In the genomic region with DNA sequence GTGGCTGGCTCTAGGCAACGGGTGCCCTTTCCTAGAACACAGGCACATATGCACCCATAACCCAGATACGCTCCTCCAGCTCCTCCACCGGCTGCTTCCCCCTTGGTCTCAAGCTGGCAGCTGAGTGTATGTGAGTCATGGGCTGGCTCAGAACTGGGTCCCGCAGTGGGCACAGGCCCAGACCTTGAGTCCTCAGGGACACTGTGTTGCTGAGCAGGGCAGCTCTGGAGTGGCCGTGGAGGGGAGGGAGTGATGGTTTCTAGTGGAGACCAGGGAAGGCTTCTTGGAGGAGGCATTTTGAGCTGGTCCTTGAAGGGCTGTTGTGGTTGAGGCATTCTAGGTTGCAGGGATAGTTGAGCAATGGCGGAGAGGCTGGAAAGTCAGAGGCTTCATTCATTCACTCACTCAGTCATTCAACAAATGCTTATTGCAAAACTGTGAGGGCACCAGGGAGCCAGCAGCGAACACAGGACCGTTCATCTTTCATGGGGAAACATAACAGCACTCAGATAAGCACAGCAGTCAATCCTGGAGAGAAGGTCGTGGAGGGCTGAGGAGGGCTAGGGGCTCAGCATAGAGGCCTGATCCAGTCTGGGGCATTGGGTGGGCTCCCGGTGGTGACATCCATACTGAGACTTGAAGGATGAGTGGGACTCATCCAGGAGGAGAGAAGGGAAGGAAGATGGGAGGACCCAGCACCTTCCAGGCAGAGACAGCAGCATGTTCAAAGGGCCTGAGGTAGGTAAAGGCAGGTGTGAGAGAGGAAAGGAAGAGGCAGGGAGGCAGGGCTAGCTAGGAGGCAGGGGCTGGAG, we compare ENCODE assay signal across 2 cellular contexts.
TF ChIP-seq lines count a peak whose summit lies in the region.

No MANE protein-coding gene starts in this region.

TF ChIP-seq in GM23338, 12 proteins besides CTCF, POLR2A, EP300 and RAD21 (continues in another document):
- TF ChIP-seq STAT1 (IDR thresholded peaks at IDR 0.05; ENCODE audit: unreplicated experiment) (no peak), POLR2AphosphoS5 (IDR thresholded peaks at IDR 0.05; ENCODE audit: low read depth) (no peak), ZNF114 (CRISPR knock-in tag; IDR thresholded peaks at IDR 0.05) (no peak), NANOG (IDR thresholded peaks at IDR 0.05; ENCODE audit: borderline replicate concordance) (no peak), EZH2phosphoT487 (IDR thresholded peaks at IDR 0.05; ENCODE audit: unreplicated experiment) (no peak)
- TF ChIP-seq, protein P1, sequence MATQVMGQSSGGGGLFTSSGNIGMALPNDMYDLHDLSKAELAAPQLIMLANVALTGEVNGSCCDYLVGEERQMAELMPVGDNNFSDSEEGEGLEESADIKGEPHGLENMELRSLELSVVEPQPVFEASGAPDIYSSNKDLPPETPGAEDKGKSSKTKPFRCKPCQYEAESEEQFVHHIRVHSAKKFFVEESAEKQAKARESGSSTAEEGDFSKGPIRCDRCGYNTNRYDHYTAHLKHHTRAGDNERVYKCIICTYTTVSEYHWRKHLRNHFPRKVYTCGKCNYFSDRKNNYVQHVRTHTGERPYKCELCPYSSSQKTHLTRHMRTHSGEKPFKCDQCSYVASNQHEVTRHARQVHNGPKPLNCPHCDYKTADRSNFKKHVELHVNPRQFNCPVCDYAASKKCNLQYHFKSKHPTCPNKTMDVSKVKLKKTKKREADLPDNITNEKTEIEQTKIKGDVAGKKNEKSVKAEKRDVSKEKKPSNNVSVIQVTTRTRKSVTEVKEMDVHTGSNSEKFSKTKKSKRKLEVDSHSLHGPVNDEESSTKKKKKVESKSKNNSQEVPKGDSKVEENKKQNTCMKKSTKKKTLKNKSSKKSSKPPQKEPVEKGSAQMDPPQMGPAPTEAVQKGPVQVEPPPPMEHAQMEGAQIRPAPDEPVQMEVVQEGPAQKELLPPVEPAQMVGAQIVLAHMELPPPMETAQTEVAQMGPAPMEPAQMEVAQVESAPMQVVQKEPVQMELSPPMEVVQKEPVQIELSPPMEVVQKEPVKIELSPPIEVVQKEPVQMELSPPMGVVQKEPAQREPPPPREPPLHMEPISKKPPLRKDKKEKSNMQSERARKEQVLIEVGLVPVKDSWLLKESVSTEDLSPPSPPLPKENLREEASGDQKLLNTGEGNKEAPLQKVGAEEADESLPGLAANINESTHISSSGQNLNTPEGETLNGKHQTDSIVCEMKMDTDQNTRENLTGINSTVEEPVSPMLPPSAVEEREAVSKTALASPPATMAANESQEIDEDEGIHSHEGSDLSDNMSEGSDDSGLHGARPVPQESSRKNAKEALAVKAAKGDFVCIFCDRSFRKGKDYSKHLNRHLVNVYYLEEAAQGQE (IDR thresholded peaks at IDR 0.05; ENCODE audit: unreplicated experiment) = no peak
- TF ChIP-seq, protein P2, sequence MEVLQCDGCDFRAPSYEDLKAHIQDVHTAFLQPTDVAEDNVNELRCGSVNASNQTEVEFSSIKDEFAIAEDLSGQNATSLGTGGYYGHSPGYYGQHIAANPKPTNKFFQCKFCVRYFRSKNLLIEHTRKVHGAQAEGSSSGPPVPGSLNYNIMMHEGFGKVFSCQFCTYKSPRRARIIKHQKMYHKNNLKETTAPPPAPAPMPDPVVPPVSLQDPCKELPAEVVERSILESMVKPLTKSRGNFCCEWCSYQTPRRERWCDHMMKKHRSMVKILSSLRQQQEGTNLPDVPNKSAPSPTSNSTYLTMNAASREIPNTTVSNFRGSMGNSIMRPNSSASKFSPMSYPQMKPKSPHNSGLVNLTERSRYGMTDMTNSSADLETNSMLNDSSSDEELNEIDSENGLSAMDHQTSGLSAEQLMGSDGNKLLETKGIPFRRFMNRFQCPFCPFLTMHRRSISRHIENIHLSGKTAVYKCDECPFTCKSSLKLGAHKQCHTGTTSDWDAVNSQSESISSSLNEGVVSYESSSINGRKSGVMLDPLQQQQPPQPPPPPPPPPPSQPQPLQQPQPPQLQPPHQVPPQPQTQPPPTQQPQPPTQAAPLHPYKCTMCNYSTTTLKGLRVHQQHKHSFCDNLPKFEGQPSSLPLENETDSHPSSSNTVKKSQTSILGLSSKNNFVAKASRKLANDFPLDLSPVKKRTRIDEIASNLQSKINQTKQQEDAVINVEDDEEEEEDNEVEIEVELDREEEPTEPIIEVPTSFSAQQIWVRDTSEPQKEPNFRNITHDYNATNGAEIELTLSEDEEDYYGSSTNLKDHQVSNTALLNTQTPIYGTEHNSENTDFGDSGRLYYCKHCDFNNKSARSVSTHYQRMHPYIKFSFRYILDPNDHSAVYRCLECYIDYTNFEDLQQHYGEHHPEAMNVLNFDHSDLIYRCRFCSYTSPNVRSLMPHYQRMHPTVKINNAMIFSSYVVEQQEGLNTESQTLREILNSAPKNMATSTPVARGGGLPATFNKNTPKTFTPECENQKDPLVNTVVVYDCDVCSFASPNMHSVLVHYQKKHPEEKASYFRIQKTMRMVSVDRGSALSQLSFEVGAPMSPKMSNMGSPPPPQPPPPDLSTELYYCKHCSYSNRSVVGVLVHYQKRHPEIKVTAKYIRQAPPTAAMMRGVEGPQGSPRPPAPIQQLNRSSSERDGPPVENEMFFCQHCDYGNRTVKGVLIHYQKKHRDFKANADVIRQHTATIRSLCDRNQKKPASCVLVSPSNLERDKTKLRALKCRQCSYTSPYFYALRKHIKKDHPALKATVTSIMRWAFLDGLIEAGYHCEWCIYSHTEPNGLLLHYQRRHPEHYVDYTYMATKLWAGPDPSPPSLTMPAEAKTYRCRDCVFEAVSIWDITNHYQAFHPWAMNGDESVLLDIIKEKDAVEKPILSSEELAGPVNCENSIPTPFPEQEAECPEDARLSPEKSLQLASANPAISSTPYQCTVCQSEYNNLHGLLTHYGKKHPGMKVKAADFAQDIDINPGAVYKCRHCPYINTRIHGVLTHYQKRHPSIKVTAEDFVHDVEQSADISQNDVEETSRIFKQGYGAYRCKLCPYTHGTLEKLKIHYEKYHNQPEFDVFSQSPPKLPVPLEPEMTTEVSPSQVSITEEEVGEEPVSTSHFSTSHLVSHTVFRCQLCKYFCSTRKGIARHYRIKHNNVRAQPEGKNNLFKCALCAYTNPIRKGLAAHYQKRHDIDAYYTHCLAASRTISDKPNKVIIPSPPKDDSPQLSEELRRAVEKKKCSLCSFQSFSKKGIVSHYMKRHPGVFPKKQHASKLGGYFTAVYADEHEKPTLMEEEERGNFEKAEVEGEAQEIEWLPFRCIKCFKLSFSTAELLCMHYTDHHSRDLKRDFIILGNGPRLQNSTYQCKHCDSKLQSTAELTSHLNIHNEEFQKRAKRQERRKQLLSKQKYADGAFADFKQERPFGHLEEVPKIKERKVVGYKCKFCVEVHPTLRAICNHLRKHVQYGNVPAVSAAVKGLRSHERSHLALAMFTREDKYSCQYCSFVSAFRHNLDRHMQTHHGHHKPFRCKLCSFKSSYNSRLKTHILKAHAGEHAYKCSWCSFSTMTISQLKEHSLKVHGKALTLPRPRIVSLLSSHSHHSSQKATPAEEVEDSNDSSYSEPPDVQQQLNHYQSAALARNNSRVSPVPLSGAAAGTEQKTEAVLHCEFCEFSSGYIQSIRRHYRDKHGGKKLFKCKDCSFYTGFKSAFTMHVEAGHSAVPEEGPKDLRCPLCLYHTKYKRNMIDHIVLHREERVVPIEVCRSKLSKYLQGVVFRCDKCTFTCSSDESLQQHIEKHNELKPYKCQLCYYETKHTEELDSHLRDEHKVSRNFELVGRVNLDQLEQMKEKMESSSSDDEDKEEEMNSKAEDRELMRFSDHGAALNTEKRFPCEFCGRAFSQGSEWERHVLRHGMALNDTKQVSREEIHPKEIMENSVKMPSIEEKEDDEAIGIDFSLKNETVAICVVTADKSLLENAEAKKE (CRISPR knock-in tag; IDR thresholded peaks at IDR 0.05) = no peak

TF ChIP-seq in GM12878, 131 proteins besides CTCF, POLR2A, EP300 and RAD21:
- TF ChIP-seq, protein P3, sequence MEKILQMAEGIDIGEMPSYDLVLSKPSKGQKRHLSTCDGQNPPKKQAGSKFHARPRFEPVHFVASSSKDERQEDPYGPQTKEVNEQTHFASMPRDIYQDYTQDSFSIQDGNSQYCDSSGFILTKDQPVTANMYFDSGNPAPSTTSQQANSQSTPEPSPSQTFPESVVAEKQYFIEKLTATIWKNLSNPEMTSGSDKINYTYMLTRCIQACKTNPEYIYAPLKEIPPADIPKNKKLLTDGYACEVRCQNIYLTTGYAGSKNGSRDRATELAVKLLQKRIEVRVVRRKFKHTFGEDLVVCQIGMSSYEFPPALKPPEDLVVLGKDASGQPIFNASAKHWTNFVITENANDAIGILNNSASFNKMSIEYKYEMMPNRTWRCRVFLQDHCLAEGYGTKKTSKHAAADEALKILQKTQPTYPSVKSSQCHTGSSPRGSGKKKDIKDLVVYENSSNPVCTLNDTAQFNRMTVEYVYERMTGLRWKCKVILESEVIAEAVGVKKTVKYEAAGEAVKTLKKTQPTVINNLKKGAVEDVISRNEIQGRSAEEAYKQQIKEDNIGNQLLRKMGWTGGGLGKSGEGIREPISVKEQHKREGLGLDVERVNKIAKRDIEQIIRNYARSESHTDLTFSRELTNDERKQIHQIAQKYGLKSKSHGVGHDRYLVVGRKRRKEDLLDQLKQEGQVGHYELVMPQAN (conservative IDR thresholded peaks at IDR 0.05) = no peak
- no peak for TF ChIP-seq SMAD1 (IDR thresholded peaks at IDR 0.05; ENCODE audit: low read depth, partially characterized antibody)
- TF ChIP-seq GABPA (IDR thresholded peaks at IDR 0.05; ENCODE audit: low read depth) = no peak
- no peak for TF ChIP-seq MYC (IDR thresholded peaks at IDR 0.05; ENCODE audit: insufficient read depth, insufficient read length, insufficient replicate concordance, low read length, severe bottlenecking)
- no peak for TF ChIP-seq RELA (IDR thresholded peaks at IDR 0.05; ENCODE audit: borderline replicate concordance, partially characterized antibody)
- TF ChIP-seq CREM (IDR thresholded peaks at IDR 0.05; ENCODE audit: low read depth) = no peak
- TF ChIP-seq SMARCA5 (IDR thresholded peaks at IDR 0.05) = no peak
- no peak for TF ChIP-seq CHD1 (IDR thresholded peaks at IDR 0.05; ENCODE audit: low read depth, low read length)
- TF ChIP-seq ZNF24 (IDR thresholded peaks at IDR 0.05) = no peak
- TF ChIP-seq KAT2A (conservative IDR thresholded peaks at IDR 0.05; ENCODE audit: control insufficient read depth, low read depth, low read length) = no peak
- TF ChIP-seq NRF1 (conservative IDR thresholded peaks at IDR 0.05; ENCODE audit: low read depth, low read length) = no peak
- TF ChIP-seq, protein P4, sequence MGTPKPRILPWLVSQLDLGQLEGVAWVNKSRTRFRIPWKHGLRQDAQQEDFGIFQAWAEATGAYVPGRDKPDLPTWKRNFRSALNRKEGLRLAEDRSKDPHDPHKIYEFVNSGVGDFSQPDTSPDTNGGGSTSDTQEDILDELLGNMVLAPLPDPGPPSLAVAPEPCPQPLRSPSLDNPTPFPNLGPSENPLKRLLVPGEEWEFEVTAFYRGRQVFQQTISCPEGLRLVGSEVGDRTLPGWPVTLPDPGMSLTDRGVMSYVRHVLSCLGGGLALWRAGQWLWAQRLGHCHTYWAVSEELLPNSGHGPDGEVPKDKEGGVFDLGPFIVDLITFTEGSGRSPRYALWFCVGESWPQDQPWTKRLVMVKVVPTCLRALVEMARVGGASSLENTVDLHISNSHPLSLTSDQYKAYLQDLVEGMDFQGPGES (IDR thresholded peaks at IDR 0.05) = no peak
- TF ChIP-seq FOXM1 (IDR thresholded peaks at IDR 0.05; ENCODE audit: low read depth, low read length) = no peak
- TF ChIP-seq SMC3 (IDR thresholded peaks at IDR 0.05; ENCODE audit: borderline replicate concordance, low read length) = no peak
- TF ChIP-seq, protein P5, sequence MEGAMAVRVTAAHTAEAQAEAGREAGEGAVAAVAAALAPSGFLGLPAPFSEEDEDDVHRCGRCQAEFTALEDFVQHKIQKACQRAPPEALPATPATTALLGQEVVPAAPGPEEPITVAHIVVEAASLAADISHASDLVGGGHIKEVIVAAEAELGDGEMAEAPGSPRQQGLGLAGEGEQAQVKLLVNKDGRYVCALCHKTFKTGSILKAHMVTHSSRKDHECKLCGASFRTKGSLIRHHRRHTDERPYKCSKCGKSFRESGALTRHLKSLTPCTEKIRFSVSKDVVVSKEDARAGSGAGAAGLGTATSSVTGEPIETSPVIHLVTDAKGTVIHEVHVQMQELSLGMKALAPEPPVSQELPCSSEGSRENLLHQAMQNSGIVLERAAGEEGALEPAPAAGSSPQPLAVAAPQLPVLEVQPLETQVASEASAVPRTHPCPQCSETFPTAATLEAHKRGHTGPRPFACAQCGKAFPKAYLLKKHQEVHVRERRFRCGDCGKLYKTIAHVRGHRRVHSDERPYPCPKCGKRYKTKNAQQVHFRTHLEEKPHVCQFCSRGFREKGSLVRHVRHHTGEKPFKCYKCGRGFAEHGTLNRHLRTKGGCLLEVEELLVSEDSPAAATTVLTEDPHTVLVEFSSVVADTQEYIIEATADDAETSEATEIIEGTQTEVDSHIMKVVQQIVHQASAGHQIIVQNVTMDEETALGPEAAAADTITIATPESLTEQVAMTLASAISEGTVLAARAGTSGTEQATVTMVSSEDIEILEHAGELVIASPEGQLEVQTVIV (IDR thresholded peaks at IDR 0.05; ENCODE audit: borderline replicate concordance, partially characterized antibody) = no peak
- no peak for TF ChIP-seq NR2C1 (IDR thresholded peaks at IDR 0.05)
- no peak for TF ChIP-seq SRF (IDR thresholded peaks at IDR 0.05; ENCODE audit: low read depth in 2 of 2, low read length in 2 of 2)
- TF ChIP-seq NFYA (IDR thresholded peaks at IDR 0.05; ENCODE audit: borderline replicate concordance, low read depth, low read length) = no peak
- TF ChIP-seq HDAC2 (IDR thresholded peaks at IDR 0.05) = no peak
- TF ChIP-seq TCF7 (IDR thresholded peaks at IDR 0.05; ENCODE audit: borderline replicate concordance) = no peak
TF ChIP-seq in GM12878: peak in this region for 0.
